In the genomic region with DNA sequence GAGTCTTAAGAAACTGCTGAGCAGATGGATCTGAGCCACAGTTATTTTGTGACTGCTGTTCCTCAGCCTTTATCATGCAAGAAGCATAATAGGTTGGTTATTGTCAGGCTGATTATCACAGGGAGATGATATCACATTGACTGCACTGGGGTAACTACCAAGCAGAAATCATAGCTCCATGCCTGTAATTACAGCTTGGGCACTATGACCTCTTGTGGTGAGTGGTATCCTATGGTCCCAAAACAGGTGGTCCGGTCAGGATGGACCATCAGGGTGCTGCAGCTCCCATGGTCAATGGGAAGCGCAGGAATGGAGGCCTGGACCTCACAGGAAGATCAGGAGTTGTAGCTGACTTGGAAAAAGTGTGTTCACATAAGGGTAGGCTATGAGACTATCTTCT, we compare ENCODE assay signal across 21 cellular contexts.
"Had no signal": no experiment of that assay in that cellular context is flagged by ENCODE, and none has a peak within 500 bp of the region (broad histone marks: within the 10 kb centered on the region; RNA-seq: fewer than 3 reads in every experiment).

No MANE protein-coding gene starts in this region.

- H3K4me3 ChIP-seq: left lung, psoas muscle, sigmoid colon, skin epidermis, stomach, thoracic aorta, transverse colon had no signal

- DNase-seq: effector memory CD8-positive, alpha-beta T cell; foreskin keratinocyte; head of caudate nucleus; hypothalamus; kidney glomerular epithelial cell; left lung; mammary epithelial cell; naive thymus-derived CD4-positive, alpha-beta T cell; psoas muscle; retina; sigmoid colon; stimulated activated CD4-positive, alpha-beta T cell treated with anti-CD3 and anti-CD28 coated beads, Interleukin-12 subunit alpha, Interleukin-12 subunit beta, amount 100 ng/mL, for 4 hours; stimulated activated naive CD4-positive, alpha-beta T cell; stomach; substantia nigra; transverse colon had no signal

- H3K4me1 ChIP-seq: foreskin keratinocyte, left lung, psoas muscle, transverse colon had no signal

- H3K36me3 ChIP-seq: left lung, neutrophil, sigmoid colon, stomach, thoracic aorta, transverse colon had no signal

- H3K27me3 ChIP-seq: left lung, neutrophil, sigmoid colon, stomach, transverse colon had no signal

- H3K9me3 ChIP-seq: left lung, neutrophil, psoas muscle, sigmoid colon, stomach, thoracic aorta, transverse colon had no signal

- FAIRE-seq: colon, islet of Langerhans had no signal

- H3K27ac ChIP-seq: foreskin keratinocyte, left lung, neutrophil, psoas muscle, sigmoid colon, skin epidermis, stomach, thoracic aorta, transverse colon had no signal
